ENCODE assay signal across 1 cellular context in genomic region chr7:44218418-44219201, GRCh38.
TF ChIP-seq lines count a peak whose summit lies in the region.

No MANE protein-coding gene starts in this region.

TF ChIP-seq in H1, 55 proteins besides CTCF, POLR2A, EP300 and RAD21:
- TF ChIP-seq CHD1 (IDR thresholded peaks at IDR 0.05; ENCODE audit: low read depth, low read length) (no peak), BACH1 (IDR thresholded peaks at IDR 0.05; ENCODE audit: low read length) (no peak), KDM4A (IDR thresholded peaks at IDR 0.05; ENCODE audit: low read depth, low read length, severe bottlenecking) (no peak), SIRT6 (IDR thresholded peaks at IDR 0.05; ENCODE audit: low read length) (no peak), RBBP5 (IDR thresholded peaks at IDR 0.05; ENCODE audit: borderline replicate concordance, low read depth, low read length) (peak; percentile 72; the same call in 1 of the 2 replicates), SIN3A (conservative IDR thresholded peaks at IDR 0.05 in 1 of 2, IDR thresholded peaks at IDR 0.05 in 1 of 2; ENCODE audit: low read depth in 1 of 2, low read length in 2 of 2) (peak in 1 of 2 experiments; percentile 49; a peak in 2 of 4 replicates), KDM5A (IDR thresholded peaks at IDR 0.05; ENCODE audit: low read length) (no peak), MAX (IDR thresholded peaks at IDR 0.05) (peak; percentile 56), JUN (IDR thresholded peaks at IDR 0.05; ENCODE audit: low read depth, low read length) (no peak), CTBP2 (IDR thresholded peaks at IDR 0.05; ENCODE audit: borderline replicate concordance, insufficient read depth, insufficient read length, low read length) (no peak), ASH2L (IDR thresholded peaks at IDR 0.05; ENCODE audit: low read length) (peak; percentile 68), SUZ12 (IDR thresholded peaks at IDR 0.05; ENCODE audit: low read length) (no peak), RNF2 (IDR thresholded peaks at IDR 0.05; ENCODE audit: borderline replicate concordance, low read depth, low read length, missing control alignments, poor library complexity, severe bottlenecking) (no peak), MAFK (IDR thresholded peaks at IDR 0.05; ENCODE audit: low read depth, low read length) (no peak), CHD2 (IDR thresholded peaks at IDR 0.05; ENCODE audit: low read length) (no peak), EZH2 (IDR thresholded peaks at IDR 0.05; ENCODE audit: low read depth, low read length, severe bottlenecking) (no peak), TCF12 (IDR thresholded peaks at IDR 0.05; ENCODE audit: low read depth, low read length) (0 out of 2 replicates have a peak, but pooled peaks have one; percentile 40)
- TF ChIP-seq, protein P1, sequence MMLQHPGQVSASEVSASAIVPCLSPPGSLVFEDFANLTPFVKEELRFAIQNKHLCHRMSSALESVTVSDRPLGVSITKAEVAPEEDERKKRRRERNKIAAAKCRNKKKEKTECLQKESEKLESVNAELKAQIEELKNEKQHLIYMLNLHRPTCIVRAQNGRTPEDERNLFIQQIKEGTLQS (IDR thresholded peaks at IDR 0.05; ENCODE audit: insufficient read depth, low read depth, low read length), result no peak
